ENCODE assay signal across 22 cellular contexts in the genomic region with DNA sequence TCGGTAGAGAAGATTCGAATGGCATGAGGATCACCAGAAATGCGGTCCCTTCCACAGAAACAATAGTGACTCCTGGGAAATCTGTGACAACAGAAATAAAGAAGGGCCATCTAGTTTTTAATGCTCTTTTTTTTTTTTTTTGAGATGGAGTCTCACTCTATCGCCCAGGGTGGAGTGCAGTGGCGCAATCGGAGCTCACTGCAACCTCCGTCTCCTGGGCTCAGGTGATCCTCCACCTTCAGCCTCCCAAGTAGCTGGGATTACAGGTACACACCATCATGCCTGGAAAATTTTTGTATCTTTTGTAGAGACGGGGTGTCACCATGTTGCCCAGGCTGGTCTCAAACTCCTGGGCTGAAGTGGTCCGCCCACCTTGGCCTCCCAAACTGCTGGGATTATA. TPM values are rescaled to one million over a fixed set of nuclear protein-coding genes. Genes with fewer than 3 reads are reported as not detected.
"Had no signal": no experiment of that assay in that cellular context is flagged by ENCODE, and none has a peak within 500 bp of the region (broad histone marks: within the 10 kb centered on the region; RNA-seq: fewer than 3 reads in every experiment).

No MANE protein-coding gene starts in this region.

- H3K9ac ChIP-seq: SK-N-SH had no signal

- DNase-seq: IMR-90, Kasumi-1, KG1, MM.1S, NCI-H1092 treated with DMSO at 0.1 percent for 48 hours, NCI-H1436, NCI-H187, NCI-H2029, NCI-H2081 treated with DMSO at 0.1 percent for 48 hours, NCI-H2171, NCI-H446, NCI-H510A, NCI-H524 treated with DMSO at 0.1 percent for 48 hours, NCI-H69, NCI-H774, RPMI8226, SHP77, SK-N-SH had no signal

- H3K9me3 ChIP-seq: SK-N-SH had no signal

- H3K4me2 ChIP-seq: SK-N-SH had no signal

- FAIRE-seq: RCC 7860 had no signal

RNA-seq across cellular contexts. Expression of a gene that starts 43.9 kb away (rescaled TPM):
- total RNA-seq: HT-29, IMR-90, M059J, SK-MEL-5 had no signal
- polyA plus RNA-seq: IMR-90, SK-N-SH had no signal
